Comparison of ENCODE assay signal across 1 cellular context in genomic region chr3:111735271-111735758, GRCh38.
TF ChIP-seq lines count a peak whose summit lies in the region.

No MANE protein-coding gene starts in this region.

TF ChIP-seq in SK-N-SH treated with all-trans-retinoic acid at 6 μM for 48 hours, 23 proteins besides CTCF, POLR2A, EP300 and RAD21 (continued from another document):
- TF ChIP-seq CSRNP3 (CRISPR knock-in tag; IDR thresholded peaks at IDR 0.05) (no peak), POU6F1 (CRISPR knock-in tag; IDR thresholded peaks at IDR 0.05; ENCODE audit: borderline replicate concordance, low read depth) (peak; percentile 82; the same call in 1 of the 2 replicates), TCF4 (CRISPR knock-in tag; IDR thresholded peaks at IDR 0.05; ENCODE audit: borderline replicate concordance) (no peak; the same call in 1 of the 2 replicates), ZC3H10 (CRISPR knock-in tag; IDR thresholded peaks at IDR 0.05) (no peak), ZFP30 (CRISPR knock-in tag; IDR thresholded peaks at IDR 0.05) (no peak), ISL1 (CRISPR knock-in tag; IDR thresholded peaks at IDR 0.05) (peak; percentile 97), GLIS3 (CRISPR knock-in tag; IDR thresholded peaks at IDR 0.05) (no peak; the same call in 1 of the 2 replicates), ZNF8 (CRISPR knock-in tag; IDR thresholded peaks at IDR 0.05) (no peak), SNAI2 (CRISPR knock-in tag; IDR thresholded peaks at IDR 0.05) (no peak), ZNF565 (CRISPR knock-in tag; conservative IDR thresholded peaks at IDR 0.05; ENCODE audit: low read depth) (no peak)
